In the genomic region with DNA sequence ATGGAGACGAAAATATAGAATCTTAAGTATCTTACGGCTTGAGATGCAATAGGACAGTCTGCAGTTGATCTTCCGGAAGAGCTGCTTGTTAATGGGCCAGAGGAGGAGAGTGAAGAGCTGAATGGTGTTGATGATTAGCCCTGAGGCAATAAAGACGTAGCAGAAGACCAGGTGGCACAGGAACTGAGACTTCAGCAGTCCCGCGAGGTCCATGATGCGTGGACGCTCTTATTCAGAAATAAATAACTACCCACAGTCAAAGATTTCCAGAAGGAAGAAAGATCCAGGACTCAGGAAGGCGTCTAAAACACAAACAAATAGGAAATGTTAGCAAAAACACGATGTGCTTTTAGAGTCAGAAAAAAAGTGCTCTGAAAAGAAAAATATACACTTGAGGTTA, we compare ENCODE assay signal across 25 cellular contexts.
"Had no signal": no experiment of that assay in that cellular context is flagged by ENCODE, and none has a peak within 500 bp of the region (broad histone marks: within the 10 kb centered on the region; RNA-seq: fewer than 3 reads in every experiment).

No MANE protein-coding gene starts in this region.

- H3K27ac Mint-ChIP-seq: activated CD4-positive, alpha-beta memory T cell treated with anti-CD3 and anti-CD28 coated beads, Interleukin-2, amount 10 ng/mL, durations not matched to agents 7 days and 5 days; activated CD4-positive, alpha-beta T cell treated with anti-CD3 and anti-CD28 coated beads, Interleukin-2, amount 10 ng/mL, durations not matched to agents 7 days and 5 days; activated T-cell treated with anti-CD3 and anti-CD28 coated beads, Interleukin-2, amount 50 U/mL, for 24 hours; naive thymus-derived CD4-positive, alpha-beta T cell had no signal

- H3K4me3 Mint-ChIP-seq: activated CD4-positive, alpha-beta memory T cell treated with anti-CD3 and anti-CD28 coated beads, Interleukin-2, amount 10 ng/mL, durations not matched to agents 7 days and 5 days; activated CD4-positive, alpha-beta T cell treated with anti-CD3 and anti-CD28 coated beads, Interleukin-2, amount 10 ng/mL, durations not matched to agents 7 days and 5 days; activated T-cell treated with anti-CD3 and anti-CD28 coated beads, Interleukin-2, amount 50 U/mL, for 24 hours; naive thymus-derived CD4-positive, alpha-beta T cell; neural progenitor cell; T-helper 17 cell had no signal

- H3K9me3 ChIP-seq: gastroesophageal sphincter, thoracic aorta had no signal

- H3K9me3 Mint-ChIP-seq: activated CD4-positive, alpha-beta memory T cell treated with anti-CD3 and anti-CD28 coated beads, Interleukin-2, amount 10 ng/mL, durations not matched to agents 7 days and 5 days; activated CD4-positive, alpha-beta T cell treated with anti-CD3 and anti-CD28 coated beads, Interleukin-2, amount 10 ng/mL, durations not matched to agents 7 days and 5 days; activated T-cell treated with anti-CD3 and anti-CD28 coated beads, Interleukin-2, amount 50 U/mL, for 24 hours; naive thymus-derived CD4-positive, alpha-beta T cell had no signal

- H3K9ac ChIP-seq: neural progenitor cell had no signal

- H2AFZ ChIP-seq: neural progenitor cell had no signal

- H3K4me3 ChIP-seq: gastroesophageal sphincter, neural progenitor cell, thoracic aorta had no signal

- H3K27ac ChIP-seq: gastroesophageal sphincter, neural progenitor cell, thoracic aorta, WERI-Rb-1 had no signal

- ATAC-seq: gastroesophageal sphincter; left colon; naive thymus-derived CD4-positive, alpha-beta T cell; right cardiac atrium; stimulated activated naive CD8-positive, alpha-beta T cell treated with anti-CD3 and anti-CD28 coated beads, Interleukin-15, Interleukin-2, amounts not matched to agents 100 U/mL and 50 U/mL, for 24 hours; T-helper 17 cell had no signal

- H3K27me3 Mint-ChIP-seq: activated CD4-positive, alpha-beta memory T cell treated with anti-CD3 and anti-CD28 coated beads, Interleukin-2, amount 10 ng/mL, durations not matched to agents 7 days and 5 days; activated CD4-positive, alpha-beta T cell treated with anti-CD3 and anti-CD28 coated beads, Interleukin-2, amount 10 ng/mL, durations not matched to agents 7 days and 5 days; activated T-cell treated with anti-CD3 and anti-CD28 coated beads, Interleukin-2, amount 50 U/mL, for 24 hours; naive thymus-derived CD4-positive, alpha-beta T cell; T-helper 17 cell had no signal

- H3K4me2 ChIP-seq: neural progenitor cell had no signal

- DNase-seq: activated CD4-positive, alpha-beta memory T cell treated with anti-CD3 and anti-CD28 coated beads, Interleukin-2, amount 10 ng/mL, durations not matched to agents 7 days and 5 days; activated CD4-positive, alpha-beta T cell treated with anti-CD3 and anti-CD28 coated beads, Interleukin-2, amount 10 ng/mL, durations not matched to agents 7 days and 5 days; activated CD4-positive, CD25-positive, alpha-beta regulatory T cell treated with anti-CD3 and anti-CD28 coated beads, Interleukin-2, amount 50 U/mL, for 72 hours; activated CD8-positive, alpha-beta memory T cell treated with anti-CD3 and anti-CD28 coated beads, Interleukin-2, amount 50 U/mL, for 48 hours; activated gamma-delta T cell treated with Interleukin-2 at 50 U/mL for 16 hours; activated naive CD4-positive, alpha-beta T cell treated with anti-CD3 and anti-CD28 coated beads, Interleukin-2, amount 50 U/mL, for 16 hours; activated T-cell treated with anti-CD3 and anti-CD28 coated beads, Interleukin-2, amount 50 U/mL, for 24 hours; amniotic stem cell; dermis blood vessel endothelial cell; effector memory CD4-positive, alpha-beta T cell; head of caudate nucleus; hippocampal formation; left colon; midbrain; naive thymus-derived CD4-positive, alpha-beta T cell; right cardiac atrium; stimulated activated CD4-positive, alpha-beta T cell treated with anti-CD3 and anti-CD28 coated beads, Interleukin-2, amount 100 ng/mL, for 48 hours; stimulated activated naive CD8-positive, alpha-beta T cell treated with anti-CD3 and anti-CD28 coated beads, Interleukin-15, Interleukin-2, amounts not matched to agents 100 U/mL and 50 U/mL, for 24 hours; T-helper 17 cell; T1000; trophoblast cell; WERI-Rb-1 had no signal

- H3K36me3 ChIP-seq: gastroesophageal sphincter, neural progenitor cell, thoracic aorta had no signal

- H3K27me3 ChIP-seq: gastroesophageal sphincter, neural progenitor cell had no signal
